ENCODE assay signal across 8 cellular contexts in genomic region chr3:23811117-23811487, GRCh38. TPM values are rescaled to one million over a fixed set of nuclear protein-coding genes. Genes with fewer than 3 reads are reported as not detected.
DNase-seq lines count a peak whose midpoint lies in the region; ATAC-seq and TF ChIP-seq lines count a peak whose summit lies in the region.

No MANE protein-coding gene starts in this region.

- intact Hi-C loops in activated naive CD4-positive, alpha-beta T cell treated with anti-CD3 and anti-CD28 coated beads for 36 hours (cut with micrococcal nuclease): loop anchor here (2.0 to 10.0 kb wide), 3 partner anchors 14 to 1854 kb away; partner anchors contain the start of gene TOP2B
- intact Hi-C loops in esophagus muscularis mucosa (cut with DNase I): no loop called here

- no peak for TF ChIP-seq POLR2A in esophagus muscularis mucosa (IDR thresholded peaks at IDR 0.05; ENCODE audit: low read depth)

- H3K9me3 ChIP-seq in RWPE2 (ENCODE audit: severe bottlenecking) (no peaks in the 10 kb centered on the region), esophagus muscularis mucosa (no peaks in the 10 kb centered on the region)

- H3K27ac Mint-ChIP-seq in activated naive CD4-positive, alpha-beta T cell treated with anti-CD3 and anti-CD28 coated beads for 36 hours: peak overlapping the region; percentile 88
- H3K27ac Mint-ChIP-seq in osteocyte (ENCODE audit: unreplicated experiment): peak overlapping the region; percentile 87

- peak; percentile 15 for TF ChIP-seq CTCF in RWPE2 (IDR thresholded peaks at IDR 0.05; ENCODE audit: poor library complexity, severe bottlenecking)
- no peak for TF ChIP-seq CTCF in esophagus muscularis mucosa (IDR thresholded peaks at IDR 0.05)
- TF ChIP-seq CTCF in osteocyte (IDR thresholded peaks at IDR 0.05): no peak

- H3K4me3 ChIP-seq in RWPE2 (ENCODE audit: severe bottlenecking) (peak overlapping the region; percentile 64), esophagus muscularis mucosa (peak overlapping the region; percentile 68 to 87 (median 77))

- peaks cover 10% of the 10 kb centered on the region for H3K36me3 Mint-ChIP-seq in activated naive CD4-positive, alpha-beta T cell treated with anti-CD3 and anti-CD28 coated beads for 36 hours (ENCODE audit: low read depth)
- H3K36me3 Mint-ChIP-seq in osteocyte (ENCODE audit: unreplicated experiment): peaks cover 27% of the 10 kb centered on the region

- TF ChIP-seq EP300 in esophagus muscularis mucosa (IDR thresholded peaks at IDR 0.05): no peak

- H3K27me3 ChIP-seq in RWPE2 (ENCODE audit: insufficient read depth, poor library complexity, severe bottlenecking) (no peaks in the 10 kb centered on the region), esophagus muscularis mucosa (no peaks in the 10 kb centered on the region)

- no peaks in the 10 kb centered on the region for H3K9me3 Mint-ChIP-seq in activated naive CD4-positive, alpha-beta T cell treated with anti-CD3 and anti-CD28 coated beads for 36 hours
- H3K9me3 Mint-ChIP-seq in osteocyte (ENCODE audit: unreplicated experiment): no peaks in the 10 kb centered on the region

- peaks cover 63% of the 10 kb centered on the region for H3K4me1 Mint-ChIP-seq in activated naive CD4-positive, alpha-beta T cell treated with anti-CD3 and anti-CD28 coated beads for 36 hours (ENCODE audit: low read depth)
- H3K4me1 Mint-ChIP-seq in osteocyte (ENCODE audit: unreplicated experiment): peaks cover 50% of the 10 kb centered on the region

- CTCF ChIA-PET in activated naive CD4-positive, alpha-beta T cell treated with anti-CD3 and anti-CD28 coated beads for 36 hours (lab: Charles Lee): interaction anchor here (0.6 kb wide), 1 partner anchor 187 kb away, joined by 8 read pairs; no protein-coding TSS in a partner anchor

- WGBS in esophagus muscularis mucosa: 36% methylated on average over 11 of the region's 11 CpGs

- no peaks in the 10 kb centered on the region for H3K27me3 Mint-ChIP-seq in activated naive CD4-positive, alpha-beta T cell treated with anti-CD3 and anti-CD28 coated beads for 36 hours (ENCODE audit: low read depth)
- H3K27me3 Mint-ChIP-seq in osteocyte (ENCODE audit: unreplicated experiment): no peaks in the 10 kb centered on the region

- DNase-seq in activated naive CD4-positive, alpha-beta T cell treated with anti-CD3 and anti-CD28 coated beads for 36 hours: no peak
- DNase-seq in activated naive CD4-positive, alpha-beta T cell treated with Interleukin-2 at 50 U/mL for 16 hours: no peak
- no peak for DNase-seq in RWPE2 (ENCODE audit: low spot score)
- DNase-seq in esophagus muscularis mucosa (ENCODE audit: extremely low spot score): no peak
- DNase-seq in osteocyte (ENCODE audit: extremely low spot score, unreplicated experiment): no peak
- DNase-seq in AG08396 (ENCODE audit: low spot score): no peak
- DNase-seq in germinal center (ENCODE audit: low spot score): no peak

- H3K4me1 ChIP-seq in RWPE2 (ENCODE audit: insufficient read depth, poor library complexity, severe bottlenecking): peaks cover 30% of the 10 kb centered on the region
- H3K4me1 ChIP-seq in esophagus muscularis mucosa: peaks cover 47 to 76% (median 64%) of the 10 kb centered on the region in 4 donors

- ATAC-seq in RWPE2 (ENCODE audit: low read depth) (peak; percentile 43), HG02623 (IDR thresholded peaks at IDR 0.05; ENCODE audit: unreplicated experiment) (no peak)

- H3K4me3 Mint-ChIP-seq in activated naive CD4-positive, alpha-beta T cell treated with anti-CD3 and anti-CD28 coated beads for 36 hours: peak overlapping the region; percentile 85
- peak overlapping the region; percentile 88 for H3K4me3 Mint-ChIP-seq in osteocyte (ENCODE audit: unreplicated experiment)

- H3K36me3 ChIP-seq in RWPE2 (ENCODE audit: low read depth): peaks cover 39% of the 10 kb centered on the region
- no peaks in the 10 kb centered on the region for H3K36me3 ChIP-seq in esophagus muscularis mucosa

- H3K27ac ChIP-seq in RWPE2 (ENCODE audit: poor library complexity, severe bottlenecking): peak overlapping the region; percentile 73
- peak overlapping the region; percentile 93 to 96 (median 94) for H3K27ac ChIP-seq in esophagus muscularis mucosa (replicated peaks in 1 of 4)

RNA-seq across cellular contexts. Expression of gene UBE2E1, which starts 5.3 kb away (rescaled TPM):
- 10 to 100 TPM; 66.0 to 66.6 TPM for total RNA-seq in activated naive CD4-positive, alpha-beta T cell treated with anti-CD3 and anti-CD28 coated beads for 36 hours
- 100 to 1,000 TPM in 3 of 4 donors, 10 to 100 TPM in 1; 82.4 to 126 (median 115) TPM for total RNA-seq in esophagus muscularis mucosa
- total RNA-seq in osteocyte: 98.5 and 104 TPM in 2 replicates
